8 cellular contexts compared by ENCODE assay signal in the genomic region with DNA sequence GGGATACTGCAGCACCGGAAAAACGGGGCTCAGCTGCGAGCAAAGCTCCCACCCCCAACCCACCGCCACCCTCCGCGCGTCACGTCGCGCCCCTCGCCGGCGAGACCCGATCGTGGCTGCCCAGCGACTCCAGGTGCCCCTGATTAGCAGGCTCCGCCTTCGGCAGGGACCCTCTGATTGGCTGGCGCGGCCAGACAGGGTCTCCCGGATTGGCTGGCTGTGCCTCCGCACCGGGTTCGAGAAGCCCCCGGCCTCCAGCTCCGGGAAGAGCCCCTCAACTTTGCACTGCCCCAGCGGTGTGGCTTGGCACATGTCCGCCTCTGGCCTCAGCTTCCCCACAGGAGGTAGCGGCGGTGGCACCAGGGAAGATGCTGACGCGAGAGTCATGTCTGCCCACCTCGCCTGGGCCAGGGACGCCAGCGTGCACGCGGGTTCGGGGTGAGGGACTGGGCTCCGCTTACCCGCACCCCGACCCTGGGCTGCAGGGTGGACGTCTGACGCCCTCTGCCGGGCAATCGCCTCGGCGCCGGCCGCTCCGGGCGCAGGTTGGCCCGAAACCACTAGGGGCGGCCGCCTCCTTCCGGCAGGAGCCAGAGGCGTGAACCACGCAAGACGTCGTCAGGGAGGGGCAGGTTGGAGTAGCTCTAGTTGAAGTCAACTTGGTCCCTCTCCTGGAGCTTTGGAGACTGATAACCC. TPM values are rescaled to one million over a fixed set of nuclear protein-coding genes. Genes with fewer than 3 reads are reported as not detected.
DNase-seq lines count a peak whose midpoint lies in the region; ATAC-seq and TF ChIP-seq lines count a peak whose summit lies in the region.

No MANE protein-coding gene starts in this region.

- no peaks in the 10 kb centered on the region for H3K9me3 Mint-ChIP-seq in chondrocyte (ENCODE audit: low read depth)

- peak overlapping the region; percentile 68 for H3K4me3 Mint-ChIP-seq in chondrocyte (ENCODE audit: unreplicated experiment)

- H3K27ac Mint-ChIP-seq in chondrocyte (ENCODE audit: unreplicated experiment): peak overlapping the region; percentile 99

- DNase-seq in AG08395 (ENCODE audit: low spot score): peak; percentile 86
- DNase-seq in NCI-H460 (ENCODE audit: extremely low read depth, low read depth): peak; percentile 91
- DNase-seq in activated CD4-positive, alpha-beta T cell treated with anti-CD3 and anti-CD28 coated beads for 24 hours (ENCODE audit: low read depth in 2 of 2): peak; percentile 91 to 93
- DNase-seq in chondrocyte (ENCODE audit: low spot score): no peak
- peak; percentile 96 for DNase-seq in left kidney (ENCODE audit: low read depth, low spot score)
- DNase-seq in stimulated activated CD4-positive, alpha-beta T cell treated with anti-CD3 and anti-CD28 coated beads, Interleukin-2, amount 100 ng/mL, for 4 hours (ENCODE audit: low read depth): peak; percentile 90

- peak; percentile 29 for ATAC-seq in GM18870 (IDR thresholded peaks at IDR 0.05; ENCODE audit: unreplicated experiment)
- peak; percentile 46 for ATAC-seq in HG03108 (IDR thresholded peaks at IDR 0.05; ENCODE audit: unreplicated experiment)

- TF ChIP-seq CTCF in chondrocyte (IDR thresholded peaks at IDR 0.05): peak; percentile 93

- H3K27me3 Mint-ChIP-seq in chondrocyte (ENCODE audit: low read depth): no peaks in the 10 kb centered on the region

- H3K4me1 Mint-ChIP-seq in chondrocyte (ENCODE audit: low read depth): peaks cover 62% of the 10 kb centered on the region

- H3K36me3 Mint-ChIP-seq in chondrocyte (ENCODE audit: low read depth): peaks cover 1% of the 10 kb centered on the region

RNA-seq across cellular contexts. Expression of a gene that starts 0.5 kb away (rescaled TPM):
- 43.9 and 44.5 TPM in 2 replicates for total RNA-seq in NCI-H460 (2014; rRNA removed; shearing (Covaris generic))
- polyA plus RNA-seq in NCI-H460 (2014; cell fraction: nucleus; rRNA removed): 46.0 and 60.1 TPM in 2 replicates
- 9.6 to 14.1 TPM (median 10.8 TPM) in 3 replicates for total RNA-seq in chondrocyte

RNA-seq across cellular contexts. Expression of a gene that starts 9.8 kb away (rescaled TPM):
- 4.0 and 4.8 TPM in 2 replicates for total RNA-seq in NCI-H460 (2014; rRNA removed; shearing (Covaris generic))
- 4.5 and 6.0 TPM in 2 replicates for polyA plus RNA-seq in NCI-H460 (2014; cell fraction: nucleus; rRNA removed)
- total RNA-seq in chondrocyte: 18.8 to 19.7 TPM (median 19.4 TPM) in 3 replicates
